ENCODE assay signal across 18 cellular contexts in genomic region chr10:101021692-101022251, GRCh38. TPM values are rescaled to one million over a fixed set of nuclear protein-coding genes. Genes with fewer than 3 reads are reported as not detected.
A peak's percentile ranks its signal among the peaks of the same experiment; 100 is the strongest.
DNase-seq lines count a peak whose midpoint lies in the region; ATAC-seq and TF ChIP-seq lines count a peak whose summit lies in the region.
"Had no signal": no experiment of that assay in that cellular context is flagged by ENCODE, and none has a peak within 500 bp of the region (broad histone marks: within the 10 kb centered on the region; RNA-seq: fewer than 3 reads in every experiment).

No MANE protein-coding gene starts in this region.

- no peaks in the 10 kb centered on the region for H3K9me3 Mint-ChIP-seq in activated naive CD4-positive, alpha-beta T cell treated with anti-CD3 and anti-CD28 coated beads, Interleukin-2, amount 50 U/mL, for 24 hours
- no peaks in the 10 kb centered on the region for H3K9me3 Mint-ChIP-seq in activated naive CD4-positive, alpha-beta T cell treated with anti-CD3 and anti-CD28 coated beads for 36 hours
- H3K9me3 Mint-ChIP-seq in dendritic cell treated with granulocyte-macrophage colony-stimulating factor and Interleukin-4, amounts not matched to agents 40 ng/mL and 50 ng/mL, for 4 days, result no peaks in the 10 kb centered on the region
- H3K9me3 Mint-ChIP-seq: CD4-positive, alpha-beta T cell had no signal

- TF ChIP-seq CTCF in osteoblast (IDR thresholded peaks at IDR 0.05; ENCODE audit: extremely low read depth, low read depth, low read length), result no peak

- ATAC-seq in HG02852 (IDR thresholded peaks at IDR 0.05; ENCODE audit: unreplicated experiment), result no peak
- ATAC-seq: A549, K562 had no signal

- no peak overlapping the region for H2AFZ ChIP-seq in osteoblast (ENCODE audit: low read length)

- H3K36me3 Mint-ChIP-seq in activated naive CD4-positive, alpha-beta T cell treated with anti-CD3 and anti-CD28 coated beads, Interleukin-2, amount 50 U/mL, for 24 hours, result no peaks in the 10 kb centered on the region
- H3K36me3 Mint-ChIP-seq in activated naive CD4-positive, alpha-beta T cell treated with anti-CD3 and anti-CD28 coated beads for 36 hours (ENCODE audit: low read depth), result no peaks in the 10 kb centered on the region
- H3K36me3 Mint-ChIP-seq in dendritic cell treated with granulocyte-macrophage colony-stimulating factor and Interleukin-4, amounts not matched to agents 40 ng/mL and 50 ng/mL, for 4 days (ENCODE audit: low read depth), result no peaks in the 10 kb centered on the region

- H3K4me3 ChIP-seq in osteoblast (ENCODE audit: insufficient read depth, low read length), result no peak overlapping the region
- H3K4me3 ChIP-seq: A549, HAP-1, K562 had no signal

- H3K4me2 ChIP-seq in osteoblast (ENCODE audit: insufficient read depth, low read length), result no peak overlapping the region
- H3K4me2 ChIP-seq: A549 had no signal

- H3K4me1 ChIP-seq in osteoblast (ENCODE audit: insufficient read depth, low read length), result no peaks in the 10 kb centered on the region
- H3K4me1 ChIP-seq: HAP-1 had no signal

- DNase-seq in activated naive CD4-positive, alpha-beta T cell treated with anti-CD3 and anti-CD28 coated beads for 36 hours, result no peak
- DNase-seq in osteoblast (ENCODE audit: insufficient read length, low spot score, missing footprints), result peak; percentile 59
- no peak for DNase-seq in RKO (ENCODE audit: low spot score)
- DNase-seq in COLO829 (ENCODE audit: low spot score), result no peak
- DNase-seq: CD4-positive, alpha-beta T cell; DMS153; DMS79 treated with DMSO at 0.1 percent for 48 hours; GF-D8; IMR-90 had no signal

- H3K9me3 ChIP-seq in osteoblast (ENCODE audit: low read depth, low read length), result no peaks in the 10 kb centered on the region
- H3K9me3 ChIP-seq: A549, HAP-1 had no signal

- no peaks in the 10 kb centered on the region for H3K4me1 Mint-ChIP-seq in activated naive CD4-positive, alpha-beta T cell treated with anti-CD3 and anti-CD28 coated beads, Interleukin-2, amount 50 U/mL, for 24 hours
- peaks cover 6% of the 10 kb centered on the region for H3K4me1 Mint-ChIP-seq in activated naive CD4-positive, alpha-beta T cell treated with anti-CD3 and anti-CD28 coated beads for 36 hours (ENCODE audit: low read depth)
- peaks cover 38% of the 10 kb centered on the region for H3K4me1 Mint-ChIP-seq in dendritic cell treated with granulocyte-macrophage colony-stimulating factor and Interleukin-4, amounts not matched to agents 40 ng/mL and 50 ng/mL, for 4 days (ENCODE audit: low read depth)

- peaks cover 18% of the 10 kb centered on the region for H3K27me3 Mint-ChIP-seq in activated naive CD4-positive, alpha-beta T cell treated with anti-CD3 and anti-CD28 coated beads, Interleukin-2, amount 50 U/mL, for 24 hours
- H3K27me3 Mint-ChIP-seq in activated naive CD4-positive, alpha-beta T cell treated with anti-CD3 and anti-CD28 coated beads for 36 hours (ENCODE audit: low read depth), result peaks cover 25% of the 10 kb centered on the region
- H3K27me3 Mint-ChIP-seq in dendritic cell treated with granulocyte-macrophage colony-stimulating factor and Interleukin-4, amounts not matched to agents 40 ng/mL and 50 ng/mL, for 4 days, result peaks cover 15% of the 10 kb centered on the region

- no peaks in the 10 kb centered on the region for H3K27me3 ChIP-seq in osteoblast (ENCODE audit: insufficient read depth, low read length)

- no peaks in the 10 kb centered on the region for H3K36me3 ChIP-seq in osteoblast (ENCODE audit: insufficient read depth, low read length)
- H3K36me3 ChIP-seq: HAP-1 had no signal

- no peak overlapping the region for H3K27ac ChIP-seq in osteoblast (ENCODE audit: low read depth, low read length)
- H3K27ac ChIP-seq: 22Rv1, A549, C4-2B had no signal

- no peaks in the 10 kb centered on the region for H3K79me2 ChIP-seq in osteoblast (ENCODE audit: insufficient read depth, low read length)

- intact Hi-C loops in activated naive CD4-positive, alpha-beta T cell treated with anti-CD3 and anti-CD28 coated beads for 36 hours (cut with micrococcal nuclease), result no loop called here
- intact Hi-C loops in dendritic cell treated with granulocyte-macrophage colony-stimulating factor and Interleukin-4, amounts not matched to agents 40 ng/mL and 50 ng/mL, for 4 days (cut with micrococcal nuclease), result no loop called here

- no peak overlapping the region for H3K4me3 Mint-ChIP-seq in activated naive CD4-positive, alpha-beta T cell treated with anti-CD3 and anti-CD28 coated beads, Interleukin-2, amount 50 U/mL, for 24 hours
- H3K4me3 Mint-ChIP-seq in activated naive CD4-positive, alpha-beta T cell treated with anti-CD3 and anti-CD28 coated beads for 36 hours, result no peak overlapping the region
- H3K4me3 Mint-ChIP-seq in dendritic cell treated with granulocyte-macrophage colony-stimulating factor and Interleukin-4, amounts not matched to agents 40 ng/mL and 50 ng/mL, for 4 days, result no peak overlapping the region
- H3K4me3 Mint-ChIP-seq: B cell; CD4-positive, alpha-beta T cell had no signal

- H4K20me1 ChIP-seq in osteoblast (ENCODE audit: insufficient read depth, low read length), result no peaks in the 10 kb centered on the region

- CTCF ChIA-PET in activated naive CD4-positive, alpha-beta T cell treated with anti-CD3 and anti-CD28 coated beads for 36 hours (lab: Charles Lee), result no interaction called here

- H3K27ac Mint-ChIP-seq in activated naive CD4-positive, alpha-beta T cell treated with anti-CD3 and anti-CD28 coated beads, Interleukin-2, amount 50 U/mL, for 24 hours, result peak overlapping the region; percentile 68
- H3K27ac Mint-ChIP-seq in activated naive CD4-positive, alpha-beta T cell treated with anti-CD3 and anti-CD28 coated beads for 36 hours, result no peak overlapping the region
- H3K27ac Mint-ChIP-seq in dendritic cell treated with granulocyte-macrophage colony-stimulating factor and Interleukin-4, amounts not matched to agents 40 ng/mL and 50 ng/mL, for 4 days, result peak overlapping the region; percentile 15
- H3K27ac Mint-ChIP-seq: B cell; CD4-positive, alpha-beta T cell had no signal

RNA-seq across cellular contexts. Expression of gene PDZD7, which starts 9.2 kb away (rescaled TPM):
- total RNA-seq in activated naive CD4-positive, alpha-beta T cell treated with anti-CD3 and anti-CD28 coated beads for 36 hours, result under 1 TPM; 0.37 to 0.62 TPM
- total RNA-seq in osteoblast, result 0.72 and 1.2 TPM in 2 replicates

RNA-seq across cellular contexts. Expression of gene SFXN3, which starts 9.3 kb away (rescaled TPM):
- total RNA-seq in activated naive CD4-positive, alpha-beta T cell treated with anti-CD3 and anti-CD28 coated beads for 36 hours, result 10 to 100 TPM; 15.7 to 17.1 TPM
- total RNA-seq in osteoblast, result 103 and 106 TPM in 2 replicates

RNA-seq across cellular contexts. Expression of gene LZTS2, which starts 22.2 kb away (rescaled TPM):
- 1 to 10 TPM; 8.3 to 8.9 TPM for total RNA-seq in activated naive CD4-positive, alpha-beta T cell treated with anti-CD3 and anti-CD28 coated beads for 36 hours
- total RNA-seq in osteoblast, result 117 and 127 TPM in 2 replicates

RNA-seq across cellular contexts. Expression of gene TWNK, which starts 34.4 kb away (rescaled TPM):
- 10 to 100 TPM; 10.4 to 11.4 TPM for total RNA-seq in activated naive CD4-positive, alpha-beta T cell treated with anti-CD3 and anti-CD28 coated beads for 36 hours
- 3.2 and 3.3 TPM in 2 replicates for total RNA-seq in osteoblast

RNA-seq across cellular contexts. Expression of gene MRPL43, which starts 34.5 kb away (rescaled TPM):
- 10 to 100 TPM; 45.0 to 47.3 TPM for total RNA-seq in activated naive CD4-positive, alpha-beta T cell treated with anti-CD3 and anti-CD28 coated beads for 36 hours
- total RNA-seq in osteoblast, result 48.5 and 55.7 TPM in 2 replicates

Comparison
In these comparisons a context has a peak if more than half of its experiments do, and no peak if none do; other contexts are left out.
1. RNA of gene LZTS2, which starts 22.2 kb away (total RNA-seq): 117 to 127 TPM in osteoblast; 8.3 to 8.9 TPM in activated naive CD4-positive, alpha-beta T cell treated with anti-CD3 and anti-CD28 coated beads for 36 hours; every median in the first group is over 10 times any median in the second.